22 cellular contexts compared by ENCODE assay signal in genomic region chr14:105867961-105868599, GRCh38.
A peak's percentile ranks its signal among the peaks of the same experiment; 100 is the strongest.
DNase-seq lines count a peak whose midpoint lies in the region; ATAC-seq and TF ChIP-seq lines count a peak whose summit lies in the region.
"Had no signal": no experiment of that assay in that cellular context is flagged by ENCODE, and none has a peak within 500 bp of the region (broad histone marks: within the 10 kb centered on the region; RNA-seq: fewer than 3 reads in every experiment).

No MANE protein-coding gene starts in this region.

- H3K27ac ChIP-seq in endodermal cell (ENCODE audit: low read depth, low read length) (no peak overlapping the region), RWPE1 (no peak overlapping the region)
- H3K27ac ChIP-seq: ascending aorta, epithelial cell of prostate, SJCRH30, transverse colon had no signal

- peaks cover 57% of the 10 kb centered on the region for H3K9me3 ChIP-seq in endodermal cell (ENCODE audit: control insufficient read depth, low read length)
- H3K9me3 ChIP-seq: ascending aorta, SJCRH30, transverse colon had no signal

- CTCF ChIA-PET in activated CD4-positive, alpha-beta T cell treated with anti-CD3 and anti-CD28 coated beads, Interleukin-2, amount 10 ng/mL, durations not matched to agents 7 days and 5 days (lab: Charles Lee) = no interaction called here
- CTCF ChIA-PET in RWPE1 (lab: Yijun Ruan, JAX) = interaction anchor here (0.6 kb wide), 1 partner anchor 16 kb away, joined by 3 read pairs; no protein-coding TSS in a partner anchor

- H3K36me3 Mint-ChIP-seq in activated CD4-positive, alpha-beta T cell treated with anti-CD3 and anti-CD28 coated beads, Interleukin-2, amount 10 ng/mL, durations not matched to agents 7 days and 5 days (ENCODE audit: low read depth) = no peaks in the 10 kb centered on the region
- H3K36me3 Mint-ChIP-seq in CD14-positive monocyte (peaks cover 0 to under 1% of the 10 kb centered on the region in 2 donors), endodermal cell (ENCODE audit: low read depth) (no peaks in the 10 kb centered on the region)
- H3K36me3 Mint-ChIP-seq: T-cell had no signal

- no peak overlapping the region for H3K4me3 Mint-ChIP-seq in activated CD4-positive, alpha-beta T cell treated with anti-CD3 and anti-CD28 coated beads, Interleukin-2, amount 10 ng/mL, durations not matched to agents 7 days and 5 days
- H3K4me3 Mint-ChIP-seq in CD14-positive monocyte (no peak overlapping the region), endodermal cell (no peak overlapping the region)
- H3K4me3 Mint-ChIP-seq: activated CD4-positive, alpha-beta T cell treated with anti-CD3 and anti-CD28 coated beads for 36 hours; stimulated activated naive CD8-positive, alpha-beta T cell treated with anti-CD3 and anti-CD28 coated beads, Interleukin-15, Interleukin-2, amounts not matched to agents 100 ng/mL and 50 ng/mL, for 24 hours; T-cell had no signal

- H3K27me3 Mint-ChIP-seq in activated CD4-positive, alpha-beta T cell treated with anti-CD3 and anti-CD28 coated beads, Interleukin-2, amount 10 ng/mL, durations not matched to agents 7 days and 5 days = peaks cover 34% of the 10 kb centered on the region
- H3K27me3 Mint-ChIP-seq in CD14-positive monocyte (ENCODE audit: low read depth in 3 of 3) (peaks cover 26 to 37% (median 31%) of the 10 kb centered on the region in 3 donors), endodermal cell (ENCODE audit: insufficient read depth) (no peaks in the 10 kb centered on the region)
- H3K27me3 Mint-ChIP-seq: stimulated activated naive CD8-positive, alpha-beta T cell treated with anti-CD3 and anti-CD28 coated beads, Interleukin-15, Interleukin-2, amounts not matched to agents 100 ng/mL and 50 ng/mL, for 24 hours had no signal

- no peaks in the 10 kb centered on the region for H3K9me3 Mint-ChIP-seq in activated CD4-positive, alpha-beta T cell treated with anti-CD3 and anti-CD28 coated beads, Interleukin-2, amount 10 ng/mL, durations not matched to agents 7 days and 5 days
- H3K9me3 Mint-ChIP-seq in CD14-positive monocyte (peaks cover 0 to 14% (median 3%) of the 10 kb centered on the region in 7 donors), endodermal cell (peaks cover 79% of the 10 kb centered on the region)
- H3K9me3 Mint-ChIP-seq: stimulated activated naive CD8-positive, alpha-beta T cell treated with anti-CD3 and anti-CD28 coated beads, Interleukin-15, Interleukin-2, amounts not matched to agents 100 ng/mL and 50 ng/mL, for 24 hours; T-cell had no signal

- POLR2A ChIA-PET in activated CD4-positive, alpha-beta T cell treated with anti-CD3 and anti-CD28 coated beads, Interleukin-2, amount 10 ng/mL, durations not matched to agents 7 days and 5 days (lab: Charles Lee) = no interaction called here
- POLR2A ChIA-PET in RWPE1 (lab: Yijun Ruan, JAX; ENCODE audit: low non-redundant PET) = no interaction called here

- H3K4me3 ChIP-seq in endodermal cell (ENCODE audit: low read length) = no peak overlapping the region
- H3K4me3 ChIP-seq: ascending aorta, SJCRH30, transverse colon had no signal

- intact Hi-C loops in CD14-positive monocyte (cut with micrococcal nuclease) = no loop called here
- intact Hi-C loops in posterior cingulate gyrus (cut with DNase I) = no loop called here

- ATAC-seq in GM19395 (IDR thresholded peaks at IDR 0.05; ENCODE audit: unreplicated experiment) = no peak
- no peak for ATAC-seq in HG02571 (IDR thresholded peaks at IDR 0.05; ENCODE audit: unreplicated experiment)
- ATAC-seq: activated CD4-positive, alpha-beta T cell treated with anti-CD3 and anti-CD28 coated beads for 36 hours; T-cell had no signal

- peak; percentile 2 for DNase-seq in activated CD4-positive, alpha-beta T cell treated with anti-CD3 and anti-CD28 coated beads, Interleukin-2, amount 10 ng/mL, durations not matched to agents 7 days and 5 days
- DNase-seq in activated CD4-positive, alpha-beta T cell treated with anti-CD3 and anti-CD28 coated beads for 4 hours = no peak
- DNase-seq in CD14-positive monocyte (ENCODE audit: low spot score) (peak; percentile 43), endodermal cell (peak; percentile 5), posterior cingulate gyrus (peak in 7 of 10 donors; percentile 4 to 77 (median 22)), RWPE1 (ENCODE audit: low spot score) (no peak)
- DNase-seq: 8988T; activated CD4-positive, alpha-beta T cell treated with anti-CD3 and anti-CD28 coated beads for 36 hours; activated gamma-delta T cell treated with Interleukin-2 at 50 U/mL for 16 hours; AML-193; DND-41; NCI-H1048; NCI-H2029 treated with DMSO at 0.1 percent for 48 hours; SJCRH30; stimulated activated CD4-positive, alpha-beta T cell treated with anti-CD3 and anti-CD28 coated beads, Interleukin-4, amount 100 ng/mL, for 1 hour; transverse colon had no signal

- no peak overlapping the region for H3K27ac Mint-ChIP-seq in activated CD4-positive, alpha-beta T cell treated with anti-CD3 and anti-CD28 coated beads, Interleukin-2, amount 10 ng/mL, durations not matched to agents 7 days and 5 days
- no peak overlapping the region for H3K27ac Mint-ChIP-seq in CD14-positive monocyte
- H3K27ac Mint-ChIP-seq in endodermal cell = no peak overlapping the region
- H3K27ac Mint-ChIP-seq: activated CD4-positive, alpha-beta T cell treated with anti-CD3 and anti-CD28 coated beads for 36 hours; stimulated activated naive CD8-positive, alpha-beta T cell treated with anti-CD3 and anti-CD28 coated beads, Interleukin-15, Interleukin-2, amounts not matched to agents 100 ng/mL and 50 ng/mL, for 24 hours had no signal

- peaks cover 17% of the 10 kb centered on the region for H3K4me1 Mint-ChIP-seq in activated CD4-positive, alpha-beta T cell treated with anti-CD3 and anti-CD28 coated beads, Interleukin-2, amount 10 ng/mL, durations not matched to agents 7 days and 5 days
- no peaks in the 10 kb centered on the region for H3K4me1 Mint-ChIP-seq in CD14-positive monocyte
- H3K4me1 Mint-ChIP-seq in endodermal cell = no peaks in the 10 kb centered on the region
- H3K4me1 Mint-ChIP-seq: activated CD4-positive, alpha-beta T cell treated with anti-CD3 and anti-CD28 coated beads for 36 hours had no signal

- WGBS in endodermal cell (ENCODE audit: insufficient coverage in 1 of 2, insufficient read length in 1 of 2), 2 experiments = 79 to 81% methylated on average over 18 to 28 of the region's 29 CpGs

- no peak overlapping the region for H3K9ac ChIP-seq in endodermal cell (ENCODE audit: extremely low read depth, low read length, poor library complexity, severe bottlenecking)

- no peak for TF ChIP-seq CTCF in CD14-positive monocyte (IDR thresholded peaks at IDR 0.05)
- TF ChIP-seq CTCF in endodermal cell (conservative IDR thresholded peaks at IDR 0.05) = no peak
- no peak for TF ChIP-seq CTCF in RWPE1 (conservative IDR thresholded peaks at IDR 0.05; ENCODE audit: low read depth)

- H3K4me1 ChIP-seq in endodermal cell (ENCODE audit: control insufficient read depth, insufficient read depth, low read length) = no peaks in the 10 kb centered on the region
- H3K4me1 ChIP-seq: ascending aorta, SJCRH30, transverse colon had no signal

- H3K36me3 ChIP-seq in endodermal cell (ENCODE audit: control insufficient read depth, insufficient read depth, low read length) = no peaks in the 10 kb centered on the region
- H3K36me3 ChIP-seq: ascending aorta, SJCRH30, transverse colon had no signal

- H3K27me3 ChIP-seq in endodermal cell (ENCODE audit: control insufficient read depth, insufficient read depth, low read length, poor library complexity, severe bottlenecking) = no peaks in the 10 kb centered on the region
- H3K27me3 ChIP-seq: ascending aorta, transverse colon had no signal

Comparison
In these comparisons a context has a peak if more than half of its experiments do, and no peak if none do; other contexts are left out.
1. DNase-seq: peak in activated CD4-positive, alpha-beta T cell treated with anti-CD3 and anti-CD28 coated beads, Interleukin-2, amount 10 ng/mL, durations not matched to agents 7 days and 5 days (single experiment), CD14-positive monocyte (single experiment), endodermal cell (single experiment) and posterior cingulate gyrus (7 of 10); none in activated CD4-positive, alpha-beta T cell treated with anti-CD3 and anti-CD28 coated beads for 4 hours (0 of 2) and RWPE1 (single experiment).